ENCODE assay signal across 8 cellular contexts in genomic region chr1:154941332-154941995, GRCh38. TPM values are rescaled to one million over a fixed set of nuclear protein-coding genes. Genes with fewer than 3 reads are reported as not detected.
DNase-seq lines count a peak whose midpoint lies in the region; ATAC-seq, FAIRE-seq and TF ChIP-seq lines count a peak whose summit lies in the region.

No MANE protein-coding gene starts in this region.

- H3K27ac ChIP-seq in CD8-positive, alpha-beta memory T cell (ENCODE audit: low read depth, low read length): peak overlapping the region; percentile 35
- H3K27ac ChIP-seq in GM12878 (ENCODE audit: control insufficient read depth, insufficient read depth): peak overlapping the region; percentile 100

- intact Hi-C loops in GM12878 (cut with micrococcal nuclease; ENCODE audit: unreplicated experiment): no loop called here

- DNase-seq in CD8-positive, alpha-beta memory T cell: no peak
- DNase-seq in GM12878 (ENCODE audit: low read depth, low spot score) (no peak), myocyte (ENCODE audit: low read depth) (peak; percentile 22), putamen (ENCODE audit: low spot score) (no peak), DMS114 treated with DMSO at 0.1 percent for 48 hours (lab: John Stamatoyannopoulos, UW; ENCODE audit: unreplicated experiment) (no peak), GM19238 (ENCODE audit: insufficient read length, low spot score) (no peak)
- no peak for DNase-seq in NK-92 treated with Interleukin-12 subunit alpha and Interleukin-12 subunit beta, amount 100 ng/mL, for 24 hours (lab: John Stamatoyannopoulos, UW)

- peaks cover 59% of the 10 kb centered on the region for H3K4me1 ChIP-seq in CD8-positive, alpha-beta memory T cell (ENCODE audit: insufficient read depth, low read length)
- H3K4me1 ChIP-seq in GM12878 (ENCODE audit: control insufficient read depth, insufficient read depth, low read length): peaks cover 74% of the 10 kb centered on the region

- no peak overlapping the region for H2AFZ ChIP-seq in GM12878 (ENCODE audit: control insufficient read depth, low read depth, low read length)

- BruUV-seq in GM12878 (replicated peaks; lab: Mats Ljungman, UMichigan): no TSS peak

- TF ChIP-seq EP300 in GM12878 (IDR thresholded peaks at IDR 0.05; ENCODE audit: borderline replicate concordance in 1 of 2, control insufficient read depth in 1 of 2, low read depth in 2 of 2, low read length in 2 of 2): no peak

- H3K36me3 ChIP-seq in CD8-positive, alpha-beta memory T cell (ENCODE audit: insufficient read depth, low read length): peaks cover 22% of the 10 kb centered on the region
- peaks cover 2 to 3% of the 10 kb centered on the region in 2 experiments; a peak in 3 of 4 replicates for H3K36me3 ChIP-seq in GM12878 (ENCODE audit: control insufficient read depth in 2 of 2, insufficient read depth in 2 of 2, low read length in 1 of 2)

- peaks cover 56 to 84% (median 69%) of the 10 kb centered on the region in 3 donors for H3K4me1 Mint-ChIP-seq in CD8-positive, alpha-beta memory T cell
- H3K4me1 Mint-ChIP-seq in IgD-negative memory B cell: peaks cover 54 to 64% (median 61%) of the 10 kb centered on the region in 3 donors

- no peak for TF ChIP-seq CTCF in GM12878 (IDR thresholded peaks at IDR 0.05 in 2 of 3, conservative IDR thresholded peaks at IDR 0.05 in 1 of 3; ENCODE audit: control insufficient read depth in 2 of 3, extremely low read depth in 1 of 3, insufficient read depth in 1 of 3, low read depth in 3 of 3, low read length in 3 of 3)

- H3K27me3 Mint-ChIP-seq in CD8-positive, alpha-beta memory T cell: peaks cover 0 to 3% of the 10 kb centered on the region in 2 donors
- H3K27me3 Mint-ChIP-seq in IgD-negative memory B cell: no peaks in the 10 kb centered on the region

- POLR2A ChIA-PET in CD8-positive, alpha-beta memory T cell (lab: Charles Lee): interaction anchor here (2.6 kb wide), 1 partner anchor 13 kb away, joined by 15 read pairs; the partner anchor contains the start of gene PBXIP1
- POLR2A ChIA-PET in GM12878 (lab: Charles Lee): interaction anchor here (0.7 to 2.4 kb wide), 15 partner anchors 7 to 383 kb away, joined by 3 to 18 read pairs (median 4); partner anchors contain the start of genes FLAD1, PBXIP1, PYGO2 and SHC1

- CTCF ChIA-PET in CD8-positive, alpha-beta memory T cell (lab: Charles Lee): interaction anchor here (1.0 to 2.3 kb wide), 3 partner anchors 57 to 120 kb away, joined by 3 to 9 read pairs (median 6); no protein-coding TSS in a partner anchor
- CTCF ChIA-PET in GM12878 (lab: Yijun Ruan, JAX): interaction anchor here (1.2 to 2.8 kb wide), 5 partner anchors 10 to 382 kb away, joined by 4 to 16 read pairs (median 5); no protein-coding TSS in a partner anchor

- H3K4me3 ChIP-seq in CD8-positive, alpha-beta memory T cell (ENCODE audit: low read length): no peak overlapping the region
- H3K4me3 ChIP-seq in GM12878: peak overlapping the region; percentile 74

- H3K79me2 ChIP-seq in GM12878 (ENCODE audit: control insufficient read depth, insufficient read depth, low read length): peaks cover 51% of the 10 kb centered on the region

- H3K4me2 ChIP-seq in GM12878 (ENCODE audit: control insufficient read depth, insufficient read depth): peak overlapping the region; percentile 100

- H3K9me3 ChIP-seq in CD8-positive, alpha-beta memory T cell (ENCODE audit: low read length): no peaks in the 10 kb centered on the region
- H3K9me3 ChIP-seq in GM12878 (replicated peaks; ENCODE audit: control insufficient read depth, insufficient read depth, low read length): no peaks in the 10 kb centered on the region; the same call in 2 of the 3 replicates

- no peak for FAIRE-seq in GM12878 (lab: Jason Lieb, UNC)

- WGBS in GM12878 (ENCODE audit: insufficient coverage, insufficient replicate concordance, low lambda C conversion rate, missing lambda C conversion rate): 0% methylated on average over 5 of the region's 5 CpGs

- SMC1A ChIA-PET in GM12878 (lab: Charles Lee; ENCODE audit: uncharacterized antibody, unreplicated experiment): interaction anchor here (0.9 to 1.6 kb wide), 8 partner anchors 9 to 382 kb away, joined by 3 to 5 read pairs (median 4); no protein-coding TSS in a partner anchor

- peak overlapping the region; percentile 74 to 98 (median 88) for H3K27ac Mint-ChIP-seq in CD8-positive, alpha-beta memory T cell
- H3K27ac Mint-ChIP-seq in IgD-negative memory B cell: peak overlapping the region; percentile 92 to 99 (median 96)

- H3K4me3 Mint-ChIP-seq in CD8-positive, alpha-beta memory T cell: peak overlapping the region in 2 of 7 donors; percentile 20 to 44
- peak overlapping the region in 3 of 4 donors; percentile 75 to 94 (median 85) for H3K4me3 Mint-ChIP-seq in IgD-negative memory B cell

- no peak for TF ChIP-seq RAD21 in GM12878 (IDR thresholded peaks at IDR 0.05; ENCODE audit: insufficient read depth, low read depth, low read length)

- peaks cover 3 to 42% (median 4%) of the 10 kb centered on the region in 3 donors for H3K36me3 Mint-ChIP-seq in CD8-positive, alpha-beta memory T cell
- peaks cover 4% of the 10 kb centered on the region for H3K36me3 Mint-ChIP-seq in IgD-negative memory B cell

- RAD21 ChIA-PET in GM12878 (lab: Charles Lee; ENCODE audit: unreplicated experiment): interaction anchor here (0.8 to 2.2 kb wide), 11 partner anchors 58 to 273 kb away, joined by 3 to 15 read pairs (median 5); partner anchors contain the start of genes ADAM15 and KCNN3

- peak overlapping the region; percentile 98 for H3K9ac ChIP-seq in GM12878 (ENCODE audit: control insufficient read depth, insufficient read depth, low read length)

- peak; percentile 64 for TF ChIP-seq POLR2A in GM12878 (IDR thresholded peaks at IDR 0.05; ENCODE audit: low read depth, low read length)

- H4K20me1 ChIP-seq in GM12878 (ENCODE audit: control insufficient read depth, insufficient read depth): no peaks in the 10 kb centered on the region

- no peaks in the 10 kb centered on the region for H3K9me3 Mint-ChIP-seq in CD8-positive, alpha-beta memory T cell
- H3K9me3 Mint-ChIP-seq in IgD-negative memory B cell: no peaks in the 10 kb centered on the region

- ATAC-seq in GM12878: peak; percentile 1; the same call in 1 of the 3 replicates

- in situ Hi-C loops in GM12878 (cut with MboI): no loop called here

- H3K27me3 ChIP-seq in CD8-positive, alpha-beta memory T cell (ENCODE audit: insufficient read depth, low read length, poor library complexity, severe bottlenecking): no peaks in the 10 kb centered on the region
- H3K27me3 ChIP-seq in GM12878 (replicated peaks in 1 of 2; ENCODE audit: control insufficient read depth in 2 of 2, insufficient read depth in 2 of 2, low read length in 1 of 2): no peaks in the 10 kb centered on the region

RNA-seq across cellular contexts. Expression of gene PMVK, which starts 4.9 kb away (rescaled TPM):
- total RNA-seq in CD8-positive, alpha-beta memory T cell: 10 to 100 TPM; 44.7 to 45.2 TPM
- 55.5 TPM for polyA plus RNA-seq in CD8-positive, alpha-beta memory T cell
- polyA plus RNA-seq in IgD-negative memory B cell (78.3 TPM), GM12878 (2011; rRNA removed) (42.8 and 65.7 TPM in 2 replicates), GM12878 (2014; fragmentation: Illumina TruSeq; extraction: Trizol) (15.1 and 31.1 TPM in 2 replicates), GM12878 (2014; fragmentation: Nextera tagmentation; extraction: Ambion mirVana) (10 to 100 TPM in 1 of 2 experiments, 1 to 10 TPM in 1; 6.0 to 28.8 TPM), GM12878 (2014; rRNA removed) (90.4 and 94.3 TPM in 2 replicates), GM12878 (2016; fragmentation: Nextera tagmentation; extraction: Ambion mirVana) (100 to 1,000 TPM; 118 to 121 TPM)
- total RNA-seq in GM12878 (2013; cell fraction: nucleolus; rRNA removed): 6.7 and 8.9 TPM in 2 replicates
- total RNA-seq in GM12878 (2014; rRNA removed) (20.8 and 23.8 TPM in 2 replicates), GM12878 (2014; rRNA removed; fragmentation: Illumina TruSeq; extraction: Trizol) (33.2 and 33.3 TPM in 2 replicates), GM12878 (2021) (72.5 and 74.7 TPM in 2 replicates), myocyte (10.9 and 11.3 TPM in 2 replicates)
- 26.9 TPM for polyA plus RNA-seq in GM12878 (2011; ENCODE audit: low read depth)
- polyA plus RNA-seq in GM12878 (2011; cell fraction: cytosol; rRNA removed): 67.0 and 92.4 TPM in 2 replicates
- polyA plus RNA-seq in GM12878 (2011; cell fraction: nucleus; rRNA removed): 28.9 and 37.2 TPM in 2 replicates
- polyA plus RNA-seq in GM12878 (2012): 61.9 and 67.4 TPM in 2 replicates
- polyA minus RNA-seq in GM12878 (2011; rRNA and poly(A)+ RNA removed): 18.7 and 34.0 TPM in 2 replicates
- 16.2 and 16.8 TPM in 2 replicates for polyA minus RNA-seq in GM12878 (2011; cell fraction: cytosol; rRNA and poly(A)+ RNA removed)
- 7.4 and 13.5 TPM in 2 replicates for polyA minus RNA-seq in GM12878 (2011; cell fraction: nucleus; rRNA and poly(A)+ RNA removed)
- polyA plus RNA-seq in myocyte (2012): 74.4 TPM

RNA-seq across cellular contexts. Expression of gene PBXIP1, which starts 14.4 kb away (rescaled TPM):
- 10 to 100 TPM; 35.9 to 36.1 TPM for total RNA-seq in CD8-positive, alpha-beta memory T cell
- 295 TPM for polyA plus RNA-seq in CD8-positive, alpha-beta memory T cell
- polyA plus RNA-seq in IgD-negative memory B cell: 123 TPM
- 33.0 and 36.9 TPM in 2 replicates for total RNA-seq in GM12878 (2013; cell fraction: nucleolus; rRNA removed)
- total RNA-seq in GM12878 (2014; rRNA removed): 25.6 and 26.8 TPM in 2 replicates
- 14.3 and 15.6 TPM in 2 replicates for total RNA-seq in GM12878 (2014; rRNA removed; fragmentation: Illumina TruSeq; extraction: Trizol)
- 21.1 and 24.6 TPM in 2 replicates for total RNA-seq in GM12878 (2021)
- 23.3 TPM for polyA plus RNA-seq in GM12878 (2011; ENCODE audit: low read depth)
- polyA plus RNA-seq in GM12878 (2011; rRNA removed): 15.0 and 20.9 TPM in 2 replicates
- 23.1 and 26.3 TPM in 2 replicates for polyA plus RNA-seq in GM12878 (2011; cell fraction: cytosol; rRNA removed)
- 37.4 and 41.6 TPM in 2 replicates for polyA plus RNA-seq in GM12878 (2011; cell fraction: nucleus; rRNA removed)
- 36.8 and 37.1 TPM in 2 replicates for polyA plus RNA-seq in GM12878 (2012)
- 8.0 and 15.2 TPM in 2 replicates for polyA plus RNA-seq in GM12878 (2014; fragmentation: Illumina TruSeq; extraction: Trizol)
- 1 to 10 TPM in 1 of 2 experiments, under 1 TPM in 1; 0.63 to 2.0 TPM for polyA plus RNA-seq in GM12878 (2014; fragmentation: Nextera tagmentation; extraction: Ambion mirVana)
- polyA plus RNA-seq in GM12878 (2014; rRNA removed): 22.4 and 22.9 TPM in 2 replicates
- 10 to 100 TPM; 12.2 to 13.7 TPM for polyA plus RNA-seq in GM12878 (2016; fragmentation: Nextera tagmentation; extraction: Ambion mirVana)
- 10.8 and 26.6 TPM in 2 replicates for polyA minus RNA-seq in GM12878 (2011; rRNA and poly(A)+ RNA removed)
- 7.4 and 8.3 TPM in 2 replicates for polyA minus RNA-seq in GM12878 (2011; cell fraction: cytosol; rRNA and poly(A)+ RNA removed)
- polyA minus RNA-seq in GM12878 (2011; cell fraction: nucleus; rRNA and poly(A)+ RNA removed): 6.5 and 10.7 TPM in 2 replicates
- total RNA-seq in myocyte: 535 and 641 TPM in 2 replicates
- 255 TPM for polyA plus RNA-seq in myocyte (2012)

RNA-seq across cellular contexts. Expression of gene PYGO2, which starts 20.1 kb away (rescaled TPM):
- 10 to 100 TPM; 34.2 to 35.3 TPM for total RNA-seq in CD8-positive, alpha-beta memory T cell
- polyA plus RNA-seq in CD8-positive, alpha-beta memory T cell: 42.6 TPM
- polyA plus RNA-seq in IgD-negative memory B cell (42.5 TPM), GM12878 (2011; rRNA removed) (14.4 and 22.8 TPM in 2 replicates), GM12878 (2014; fragmentation: Illumina TruSeq; extraction: Trizol) (19.8 and 24.2 TPM in 2 replicates), GM12878 (2014; fragmentation: Nextera tagmentation; extraction: Ambion mirVana) (1 to 10 TPM; 8.1 to 8.3 TPM), GM12878 (2014; rRNA removed) (27.8 and 30.0 TPM in 2 replicates), GM12878 (2016; fragmentation: Nextera tagmentation; extraction: Ambion mirVana) (10 to 100 TPM; 27.8 to 28.0 TPM)
- 21.0 and 21.3 TPM in 2 replicates for total RNA-seq in GM12878 (2013; cell fraction: nucleolus; rRNA removed)
- total RNA-seq in GM12878 (2014; rRNA removed) (21.1 and 21.9 TPM in 2 replicates), GM12878 (2014; rRNA removed; fragmentation: Illumina TruSeq; extraction: Trizol) (12.4 and 12.9 TPM in 2 replicates), GM12878 (2021) (32.9 and 33.8 TPM in 2 replicates), myocyte (25.8 and 31.0 TPM in 2 replicates)
- 9.9 TPM for polyA plus RNA-seq in GM12878 (2011; ENCODE audit: low read depth)
- 27.4 and 28.7 TPM in 2 replicates for polyA plus RNA-seq in GM12878 (2011; cell fraction: cytosol; rRNA removed)
- polyA plus RNA-seq in GM12878 (2011; cell fraction: nucleus; rRNA removed): 43.9 and 46.6 TPM in 2 replicates
- polyA plus RNA-seq in GM12878 (2012): 17.7 and 19.5 TPM in 2 replicates
- 12.5 and 20.0 TPM in 2 replicates for polyA minus RNA-seq in GM12878 (2011; rRNA and poly(A)+ RNA removed)
- 8.6 and 8.8 TPM in 2 replicates for polyA minus RNA-seq in GM12878 (2011; cell fraction: cytosol; rRNA and poly(A)+ RNA removed)
- polyA minus RNA-seq in GM12878 (2011; cell fraction: nucleus; rRNA and poly(A)+ RNA removed): 10.8 and 15.9 TPM in 2 replicates
- polyA plus RNA-seq in myocyte (2012): 27.0 TPM

RNA-seq across cellular contexts. Expression of gene SHC1, which starts 29.1 kb away (rescaled TPM):
- 10 to 100 TPM; 37.4 to 40.8 TPM for total RNA-seq in CD8-positive, alpha-beta memory T cell
- 32.7 TPM for polyA plus RNA-seq in CD8-positive, alpha-beta memory T cell
- polyA plus RNA-seq in IgD-negative memory B cell (35.7 TPM), GM12878 (2011; rRNA removed) (25.8 and 49.3 TPM in 2 replicates), GM12878 (2014; fragmentation: Illumina TruSeq; extraction: Trizol) (47.3 and 67.3 TPM in 2 replicates), GM12878 (2014; fragmentation: Nextera tagmentation; extraction: Ambion mirVana) (1 to 10 TPM; 2.6 to 3.7 TPM), GM12878 (2014; rRNA removed) (35.0 and 35.4 TPM in 2 replicates), GM12878 (2016; fragmentation: Nextera tagmentation; extraction: Ambion mirVana) (10 to 100 TPM; 24.9 to 25.5 TPM)
- 28.2 and 32.6 TPM in 2 replicates for total RNA-seq in GM12878 (2013; cell fraction: nucleolus; rRNA removed)
- total RNA-seq in GM12878 (2014; rRNA removed) (22.2 and 24.7 TPM in 2 replicates), GM12878 (2014; rRNA removed; fragmentation: Illumina TruSeq; extraction: Trizol) (15.1 and 16.7 TPM in 2 replicates), GM12878 (2021) (36.5 and 38.3 TPM in 2 replicates), myocyte (165 and 171 TPM in 2 replicates)
- polyA plus RNA-seq in GM12878 (2011; ENCODE audit: low read depth): 20.5 TPM
- 43.4 and 48.7 TPM in 2 replicates for polyA plus RNA-seq in GM12878 (2011; cell fraction: cytosol; rRNA removed)
- polyA plus RNA-seq in GM12878 (2011; cell fraction: nucleus; rRNA removed): 89.2 and 106 TPM in 2 replicates
- polyA plus RNA-seq in GM12878 (2012): 21.0 and 29.9 TPM in 2 replicates
- 35.0 and 41.1 TPM in 2 replicates for polyA minus RNA-seq in GM12878 (2011; rRNA and poly(A)+ RNA removed)
- polyA minus RNA-seq in GM12878 (2011; cell fraction: cytosol; rRNA and poly(A)+ RNA removed): 13.8 and 21.9 TPM in 2 replicates
- polyA minus RNA-seq in GM12878 (2011; cell fraction: nucleus; rRNA and poly(A)+ RNA removed): 14.7 and 25.1 TPM in 2 replicates
- 295 TPM for polyA plus RNA-seq in myocyte (2012)

RNA-seq across cellular contexts. Expression of gene CKS1B, which starts 33.0 kb away (rescaled TPM):
- total RNA-seq in CD8-positive, alpha-beta memory T cell: 100 to 1,000 TPM; 125 to 126 TPM
- polyA plus RNA-seq in CD8-positive, alpha-beta memory T cell: 46.8 TPM
- polyA plus RNA-seq in IgD-negative memory B cell (102 TPM), GM12878 (2011; rRNA removed) (534 and 543 TPM in 2 replicates), GM12878 (2014; fragmentation: Illumina TruSeq; extraction: Trizol) (316 and 394 TPM in 2 replicates), GM12878 (2014; fragmentation: Nextera tagmentation; extraction: Ambion mirVana) (100 to 1,000 TPM; 598 to 608 TPM), GM12878 (2014; rRNA removed) (214 and 229 TPM in 2 replicates), GM12878 (2016; fragmentation: Nextera tagmentation; extraction: Ambion mirVana) (100 to 1,000 TPM; 411 to 419 TPM)
- total RNA-seq in GM12878 (2013; cell fraction: nucleolus; rRNA removed): 19.6 and 23.8 TPM in 2 replicates
- total RNA-seq in GM12878 (2014; rRNA removed) (176 and 192 TPM in 2 replicates), GM12878 (2014; rRNA removed; fragmentation: Illumina TruSeq; extraction: Trizol) (168 and 170 TPM in 2 replicates), GM12878 (2021) (125 and 134 TPM in 2 replicates), myocyte (26.6 and 33.5 TPM in 2 replicates)
- polyA plus RNA-seq in GM12878 (2011; ENCODE audit: low read depth): 366 TPM
- 498 and 551 TPM in 2 replicates for polyA plus RNA-seq in GM12878 (2011; cell fraction: cytosol; rRNA removed)
- polyA plus RNA-seq in GM12878 (2011; cell fraction: nucleus; rRNA removed): 223 and 288 TPM in 2 replicates
- polyA plus RNA-seq in GM12878 (2012): 190 and 203 TPM in 2 replicates
- 221 and 229 TPM in 2 replicates for polyA minus RNA-seq in GM12878 (2011; rRNA and poly(A)+ RNA removed)
- polyA minus RNA-seq in GM12878 (2011; cell fraction: cytosol; rRNA and poly(A)+ RNA removed): 41.8 and 54.5 TPM in 2 replicates
- polyA minus RNA-seq in GM12878 (2011; cell fraction: nucleus; rRNA and poly(A)+ RNA removed): 32.4 and 34.0 TPM in 2 replicates
- 56.5 TPM for polyA plus RNA-seq in myocyte (2012)

Comparison
In these comparisons a context has a peak if more than half of its experiments do, and no peak if none do; other contexts are left out.
1. RNA of gene PBXIP1, which starts 14.4 kb away (total RNA-seq): 535 to 641 TPM in myocyte; 35.9 to 36.1 TPM in CD8-positive, alpha-beta memory T cell and 14.3 to 36.9 TPM in GM12878; every median in the first group is over 10 times any median in the second.